12 cellular contexts compared by ENCODE assay signal in the genomic region with DNA sequence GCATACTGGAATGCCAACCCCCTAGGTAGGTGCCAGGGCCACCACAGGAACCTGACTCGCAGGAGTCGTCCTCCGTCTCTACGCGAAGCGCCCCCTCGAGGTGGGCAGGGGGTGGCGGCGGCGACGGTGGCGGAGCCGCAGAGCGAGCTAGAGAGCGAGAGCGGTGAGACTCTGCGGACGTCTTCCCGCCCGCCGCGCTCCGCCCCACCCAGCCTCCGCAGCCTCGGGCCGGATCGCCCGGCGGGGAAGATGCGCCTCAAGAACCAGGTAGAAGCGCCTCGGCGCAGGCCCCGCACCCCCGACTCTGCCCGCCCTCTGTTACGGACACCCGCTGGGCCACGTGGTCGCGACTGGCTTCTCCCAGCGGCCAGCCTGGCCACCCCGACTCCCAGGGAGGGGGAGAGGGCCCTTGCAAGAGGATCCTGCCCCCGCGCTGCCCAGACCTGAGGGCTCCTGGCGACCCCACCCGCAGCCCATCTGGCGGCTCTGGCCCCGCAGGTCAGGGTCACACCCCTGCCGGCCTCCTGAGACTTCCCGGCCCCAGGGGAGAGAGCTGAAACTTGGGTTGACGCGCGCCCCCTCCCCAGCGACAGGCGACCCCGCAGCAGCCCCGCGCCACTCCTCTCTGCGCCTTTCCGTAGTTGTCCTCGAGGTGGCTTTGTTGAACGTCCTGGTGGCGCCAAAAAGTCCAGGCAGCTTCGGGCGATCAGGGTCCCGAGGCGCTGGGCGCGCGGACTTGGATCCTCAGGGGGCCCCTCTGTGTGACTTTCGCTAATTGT. TPM values are rescaled to one million over a fixed set of nuclear protein-coding genes. Genes with fewer than 3 reads are reported as not detected.
DNase-seq lines count a peak whose midpoint lies in the region; ATAC-seq, FAIRE-seq and TF ChIP-seq lines count a peak whose summit lies in the region.
"Had no signal": no experiment of that assay in that cellular context is flagged by ENCODE, and none has a peak within 500 bp of the region (broad histone marks: within the 10 kb centered on the region; RNA-seq: fewer than 3 reads in every experiment).

No MANE protein-coding gene starts in this region.

- ATAC-seq in upper lobe of left lung (ENCODE audit: low FRiP score in 2 of 2): peak; percentile 15 to 40
- ATAC-seq in GM18909 (IDR thresholded peaks at IDR 0.05; ENCODE audit: poor library complexity, unreplicated experiment): no peak
- ATAC-seq in HG03039 (IDR thresholded peaks at IDR 0.05; ENCODE audit: unreplicated experiment): no peak

- H3K4me3 ChIP-seq in breast epithelium: peak overlapping the region; percentile 3 to 61 (median 33)
- no peak overlapping the region for H3K4me3 ChIP-seq in bronchial epithelial cell (ENCODE audit: low read depth, low read length)
- H3K4me3 ChIP-seq in upper lobe of left lung: peak overlapping the region in 3 of 4 donors; percentile 9 to 35 (median 27)

- H3K27ac ChIP-seq in breast epithelium: no peak overlapping the region
- no peak overlapping the region for H3K27ac ChIP-seq in upper lobe of left lung
- H3K27ac ChIP-seq: C4-2B, skin epidermis had no signal

- peak in 1 of 2 donors; percentile 49 for DNase-seq in breast epithelium (ENCODE audit: low spot score in 2 of 2)
- DNase-seq in MCF 10A (ENCODE audit: unreplicated experiment): no peak
- DNase-seq in bronchial epithelial cell (ENCODE audit: low read depth): no peak
- DNase-seq in islet precursor cell: peak; percentile 67
- DNase-seq in upper lobe of left lung: peak in 1 of 2 donors; percentile 85
- no peak for DNase-seq in NCI-H187 (lab: John Stamatoyannopoulos, UW)
- DNase-seq: NCI-H1417 treated with DMSO at 0.1 percent for 48 hours had no signal

- H3K27me3 Mint-ChIP-seq in MCF 10A (ENCODE audit: insufficient read depth, unreplicated experiment): no peaks in the 10 kb centered on the region

- H3K27me3 ChIP-seq in breast epithelium: peaks cover 0 to 44% of the 10 kb centered on the region in 2 donors
- peaks cover 2% of the 10 kb centered on the region for H3K27me3 ChIP-seq in bronchial epithelial cell (ENCODE audit: control insufficient read depth, insufficient read depth, low read length)
- H3K27me3 ChIP-seq in upper lobe of left lung: peaks cover 0 to 10% (median 5%) of the 10 kb centered on the region in 4 donors

- POLR2A ChIA-PET in MCF 10A (lab: Yijun Ruan, JAX): no interaction called here

- H3K36me3 ChIP-seq in breast epithelium: no peaks in the 10 kb centered on the region
- H3K36me3 ChIP-seq in bronchial epithelial cell (ENCODE audit: control insufficient read depth, insufficient read depth, low read length): no peaks in the 10 kb centered on the region
- H3K36me3 ChIP-seq in upper lobe of left lung: no peaks in the 10 kb centered on the region

- H3K9me3 Mint-ChIP-seq in MCF 10A (ENCODE audit: unreplicated experiment): no peaks in the 10 kb centered on the region

- CTCF ChIA-PET in MCF 10A (lab: Yijun Ruan, JAX): no interaction called here

- no peak overlapping the region for H3K4me3 Mint-ChIP-seq in MCF 10A (ENCODE audit: unreplicated experiment)

- no peaks in the 10 kb centered on the region for H3K9me3 ChIP-seq in breast epithelium
- no peaks in the 10 kb centered on the region for H3K9me3 ChIP-seq in upper lobe of left lung

- H3K4me1 ChIP-seq in breast epithelium (no peaks in the 10 kb centered on the region), upper lobe of left lung (peaks cover 0 to 8% (median 5%) of the 10 kb centered on the region in 4 donors)

- no peaks in the 10 kb centered on the region for H3K36me3 Mint-ChIP-seq in MCF 10A (ENCODE audit: insufficient read depth, unreplicated experiment)

- TF ChIP-seq CTCF in breast epithelium (IDR thresholded peaks at IDR 0.05) (no peak), MCF 10A (IDR thresholded peaks at IDR 0.05; ENCODE audit: unreplicated experiment) (no peak), bronchial epithelial cell (IDR thresholded peaks at IDR 0.05; ENCODE audit: insufficient read depth, low read length, severe bottlenecking) (peak; percentile 12), upper lobe of left lung (IDR thresholded peaks at IDR 0.05) (no peak)

- no peak for TF ChIP-seq POLR2A in breast epithelium (IDR thresholded peaks at IDR 0.05)
- TF ChIP-seq POLR2A in upper lobe of left lung (IDR thresholded peaks at IDR 0.05): no peak

- WGBS in upper lobe of left lung, 2 donors: 9 to 13% methylated on average over 30 to 39 of the region's 72 CpGs

- FAIRE-seq in bronchial epithelial cell (lab: Jason Lieb, UNC): no peak

- TF ChIP-seq EP300 in upper lobe of left lung (IDR thresholded peaks at IDR 0.05): no peak

- intact Hi-C loops in breast epithelium (cut with DNase I; ENCODE audit: low total_unique reads) (no loop called here), MCF 10A (cut with micrococcal nuclease) (no loop called here)

- BruUV-seq in MCF 10A (replicated peaks; lab: Mats Ljungman, UMichigan): no TSS peak

- no peak overlapping the region for H3K27ac Mint-ChIP-seq in MCF 10A (ENCODE audit: low read depth, unreplicated experiment)

- H3K4me1 Mint-ChIP-seq in MCF 10A (ENCODE audit: insufficient read depth, unreplicated experiment): no peaks in the 10 kb centered on the region

RNA-seq across cellular contexts. Expression of a gene that starts 24.4 kb away (rescaled TPM):
- total RNA-seq in breast epithelium (1 to 10 TPM; 1.3 to 1.9 (median 1.8) TPM), MCF 10A (2022) (not detected in 2 replicates), bronchial epithelial cell (not detected in 2 replicates), upper lobe of left lung (10 to 100 TPM in 1 of 6 donors, 1 to 10 TPM in 3, under 1 TPM in 2; 0.57 to 10.5 (median 1.5) TPM)
- total RNA-seq: T-helper 1 cell treated with Interleukin-12 subunit alpha and Interleukin-12 subunit beta and Interleukin-4 antibody, amounts not matched to agents 30 ng/mL and 1 ng/mL, for 36 hours had no signal

Comparison
In these comparisons a context has a peak if more than half of its experiments do, and no peak if none do; other contexts are left out.
1. ATAC-seq: peak in upper lobe of left lung (2 of 2); none in GM18909 (single experiment) and HG03039 (single experiment).